ENCODE assay signal across 10 cellular contexts in genomic region chr1:174815036-174815435, GRCh38.
DNase-seq lines count a peak whose midpoint lies in the region; ATAC-seq, FAIRE-seq and TF ChIP-seq lines count a peak whose summit lies in the region.
"Had no signal": no experiment of that assay in that cellular context is flagged by ENCODE, and none has a peak within 500 bp of the region (broad histone marks: within the 10 kb centered on the region; RNA-seq: fewer than 3 reads in every experiment).

No MANE protein-coding gene starts in this region.

- no peak for TF ChIP-seq POLR2A in GM12892 (IDR thresholded peaks at IDR 0.05; ENCODE audit: low read depth, low read length)
- TF ChIP-seq POLR2A in esophagus muscularis mucosa (IDR thresholded peaks at IDR 0.05; ENCODE audit: low read depth): no peak

- peak; percentile 5 for FAIRE-seq in GM12892 (lab: Jason Lieb, UNC)

- H2AFZ ChIP-seq in GM23248 (no peak overlapping the region), PC-3 (ENCODE audit: low read length) (no peak overlapping the region)

- H3K36me3 ChIP-seq in GM23248 (ENCODE audit: low read depth): no peaks in the 10 kb centered on the region
- H3K36me3 ChIP-seq in PC-3 (ENCODE audit: low read depth, low read length): no peaks in the 10 kb centered on the region
- no peaks in the 10 kb centered on the region for H3K36me3 ChIP-seq in esophagus muscularis mucosa

- no peaks in the 10 kb centered on the region for H3K4me1 Mint-ChIP-seq in osteocyte (ENCODE audit: unreplicated experiment)

- no peaks in the 10 kb centered on the region for H3K27me3 Mint-ChIP-seq in osteocyte (ENCODE audit: unreplicated experiment)
- H3K27me3 Mint-ChIP-seq: naive B cell had no signal

- H3K9me3 ChIP-seq in GM23248 (ENCODE audit: low read depth) (no peaks in the 10 kb centered on the region), PC-3 (ENCODE audit: low read length) (no peaks in the 10 kb centered on the region), esophagus muscularis mucosa (no peaks in the 10 kb centered on the region)

- H3K4me3 ChIP-seq in GM23248 (no peak overlapping the region), PC-3 (ENCODE audit: low read length) (no peak overlapping the region), esophagus muscularis mucosa (no peak overlapping the region)

- no peak overlapping the region for H3K4me3 Mint-ChIP-seq in osteocyte (ENCODE audit: unreplicated experiment)

- TF ChIP-seq CTCF in PC-3 (conservative IDR thresholded peaks at IDR 0.05; ENCODE audit: low read depth, low read length): no peak
- TF ChIP-seq CTCF in osteocyte (IDR thresholded peaks at IDR 0.05): no peak
- TF ChIP-seq CTCF in esophagus muscularis mucosa (IDR thresholded peaks at IDR 0.05): no peak

- H3K9me2 ChIP-seq in GM23248 (ENCODE audit: insufficient read depth) (no peaks in the 10 kb centered on the region), PC-3 (replicated peaks; ENCODE audit: low read length) (no peaks in the 10 kb centered on the region)

- ATAC-seq in PC-3: peak; percentile 95

- H3K27ac Mint-ChIP-seq in osteocyte (ENCODE audit: unreplicated experiment): no peak overlapping the region

- no TSS peak for BruUV-seq in PC-3 (replicated peaks; lab: Mats Ljungman, UMichigan)

- peaks cover 3% of the 10 kb centered on the region for H3K36me3 Mint-ChIP-seq in osteocyte (ENCODE audit: unreplicated experiment)

- DNase-seq in GM12892 (ENCODE audit: insufficient read length): no peak
- DNase-seq in GM23248: peak; percentile 75
- peak; percentile 84 for DNase-seq in PC-3
- DNase-seq in glomerular visceral epithelial cell (ENCODE audit: extremely low spot score): peak; percentile 64
- DNase-seq in osteocyte (ENCODE audit: extremely low spot score, unreplicated experiment): no peak
- no peak for DNase-seq in esophagus muscularis mucosa (ENCODE audit: extremely low spot score)
- no peak for DNase-seq in NOMO-1 treated with DMSO at 0.1 percent for 48 hours (lab: John Stamatoyannopoulos, UW; ENCODE audit: unreplicated experiment)
- DNase-seq: cerebellar nuclear complex, H7 had no signal

- no peaks in the 10 kb centered on the region for H3K9me3 Mint-ChIP-seq in osteocyte (ENCODE audit: unreplicated experiment)
- H3K9me3 Mint-ChIP-seq: naive B cell had no signal

- H3K4me2 ChIP-seq in GM23248 (ENCODE audit: unreplicated experiment) (peak overlapping the region; percentile 31), PC-3 (ENCODE audit: low read length) (peak overlapping the region; percentile 36)

- no peaks in the 10 kb centered on the region for H4K20me1 ChIP-seq in GM23248 (ENCODE audit: insufficient read depth)
- no peaks in the 10 kb centered on the region for H4K20me1 ChIP-seq in PC-3 (ENCODE audit: low read length)

- CTCF ChIA-PET in PC-3 (lab: Charles Lee): no interaction called here

- TF ChIP-seq EP300 in esophagus muscularis mucosa (IDR thresholded peaks at IDR 0.05): no peak

- H3K27me3 ChIP-seq in GM23248 (replicated peaks; ENCODE audit: insufficient read depth) (no peaks in the 10 kb centered on the region), PC-3 (ENCODE audit: low read length) (no peaks in the 10 kb centered on the region), esophagus muscularis mucosa (no peaks in the 10 kb centered on the region)

- H3K9ac ChIP-seq in GM23248 (no peak overlapping the region), PC-3 (ENCODE audit: low read length) (peak overlapping the region; percentile 36; the same call in 1 of the 2 replicates)

- H3K27ac ChIP-seq in GM23248: no peak overlapping the region
- H3K27ac ChIP-seq in PC-3 (ENCODE audit: low read length): peak overlapping the region; percentile 71
- H3K27ac ChIP-seq in esophagus muscularis mucosa (replicated peaks in 1 of 4): no peak overlapping the region

- intact Hi-C loops in PC-3 (cut with micrococcal nuclease): no loop called here
- intact Hi-C loops in esophagus muscularis mucosa (cut with DNase I): no loop called here

- no peaks in the 10 kb centered on the region; the same call in 1 of the 2 replicates for H3F3A ChIP-seq in GM23248 (ENCODE audit: insufficient read depth)
- H3F3A ChIP-seq in PC-3 (ENCODE audit: low read length, unreplicated experiment): no peaks in the 10 kb centered on the region

- WGBS in GM23248 (ENCODE audit: low coverage in 1 of 2, low lambda C conversion rate in 2 of 2, missing lambda C conversion rate in 2 of 2), 2 experiments: 41 to 46% methylated on average over 3 of the region's 3 CpGs
- 87% methylated on average over 3 of the region's 3 CpGs for WGBS in esophagus muscularis mucosa

- in situ Hi-C loops in GM23248 (cut with MboI): no loop called here

- POLR2A ChIA-PET in PC-3 (lab: Charles Lee; ENCODE audit: unreplicated experiment): no interaction called here

- H3K79me2 ChIP-seq in GM23248 (ENCODE audit: insufficient read depth) (no peaks in the 10 kb centered on the region), PC-3 (ENCODE audit: low read length) (no peaks in the 10 kb centered on the region)

- H3K4me1 ChIP-seq in GM23248 (ENCODE audit: insufficient read depth) (peaks cover 12% of the 10 kb centered on the region), PC-3 (ENCODE audit: insufficient read depth, low read length) (peaks cover 15% of the 10 kb centered on the region), esophagus muscularis mucosa (no peaks in the 10 kb centered on the region)

Comparison
In these comparisons a context has a peak if more than half of its experiments do, and no peak if none do; other contexts are left out.
1. DNase-seq: peak in GM23248 (single experiment), PC-3 (single experiment) and glomerular visceral epithelial cell (single experiment); none in GM12892 (single experiment), osteocyte (single experiment), esophagus muscularis mucosa (single experiment) and NOMO-1 treated with DMSO at 0.1 percent for 48 hours (single experiment).